In the genomic region with DNA sequence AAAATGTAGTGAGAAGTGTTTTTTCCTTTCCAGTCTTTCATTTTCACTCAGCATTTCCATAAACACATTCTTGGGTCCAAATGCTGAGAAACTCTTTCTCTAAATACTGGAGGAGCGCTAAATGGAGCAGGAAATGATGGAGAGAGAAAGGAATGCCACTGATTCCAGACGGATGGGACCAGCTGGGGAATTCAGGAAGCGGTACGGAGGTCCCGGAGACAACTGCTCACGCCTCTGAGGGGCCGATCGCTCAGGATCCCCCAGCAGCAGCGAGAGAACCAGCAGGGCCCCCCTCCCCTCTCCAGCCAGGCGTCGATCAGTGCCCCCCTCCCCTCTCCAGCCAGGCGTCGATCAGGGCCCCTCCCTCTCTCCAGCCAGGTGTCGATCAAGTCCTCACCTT, we compare ENCODE assay signal across 8 cellular contexts. TPM values are rescaled to one million over a fixed set of nuclear protein-coding genes. Genes with fewer than 3 reads are reported as not detected.
DNase-seq lines count a peak whose midpoint lies in the region; ATAC-seq, FAIRE-seq and TF ChIP-seq lines count a peak whose summit lies in the region.

No MANE protein-coding gene starts in this region.

- DNase-seq in A673 (ENCODE audit: low spot score) (peak; percentile 89), dedifferentiated amniotic fluid mesenchymal stem cell (ENCODE audit: extremely low spot score) (peak; percentile 89), lower lobe of right lung (peak; percentile 51), urothelium cell line (ENCODE audit: low spot score) (peak; percentile 85), NCI-H446 (lab: John Stamatoyannopoulos, UW) (no peak)
- DNase-seq in stimulated activated CD4-positive, alpha-beta T cell treated with anti-CD3 and anti-CD28 coated beads, Interleukin-2, amount 100 ng/mL, for 24 hours = no peak

- no peaks in the 10 kb centered on the region for H3K9me3 ChIP-seq in A673 (ENCODE audit: low read depth, low read length, poor library complexity, severe bottlenecking)
- H3K9me3 ChIP-seq in HUES64 (ENCODE audit: insufficient read depth, low read depth, low read length) = no peaks in the 10 kb centered on the region
- no peaks in the 10 kb centered on the region for H3K9me3 ChIP-seq in lower lobe of right lung

- peak overlapping the region; percentile 13 for H3K4me3 ChIP-seq in A673 (ENCODE audit: low read depth, low read length, poor library complexity, severe bottlenecking)
- peak overlapping the region; percentile 35 for H3K4me3 ChIP-seq in HUES64 (ENCODE audit: low read length)
- peak overlapping the region; percentile 21 for H3K4me3 ChIP-seq in lower lobe of right lung

- ATAC-seq in lower lobe of right lung = peak; percentile 49 to 70
- ATAC-seq in GM19324 (IDR thresholded peaks at IDR 0.05; ENCODE audit: low FRiP score, unreplicated experiment) = no peak

- intact Hi-C loops in A673 (cut with micrococcal nuclease; ENCODE audit: unreplicated experiment) = loop anchor here (10.0 kb wide), 1 partner anchor 54 kb away; no protein-coding TSS in a partner anchor
- intact Hi-C loops in lower lobe of right lung (cut with DNase I) = no loop called here

- BruUV-seq in A673 (replicated peaks; lab: Mats Ljungman, UMichigan) = no TSS peak

- H3K27ac ChIP-seq in A673 (ENCODE audit: low read depth, low read length, poor library complexity, severe bottlenecking) = peak overlapping the region; percentile 74
- peak overlapping the region; percentile 84 for H3K27ac ChIP-seq in HUES64 (ENCODE audit: low read depth, low read length)
- peak overlapping the region; percentile 64 for H3K27ac ChIP-seq in lower lobe of right lung

- no peak for FAIRE-seq in urothelium cell line (lab: Jason Lieb, UNC)

- WGBS in HUES64 = 4% methylated on average over 14 of the region's 14 CpGs

- H3K27me3 ChIP-seq in A673 (replicated peaks; ENCODE audit: insufficient read depth, low read depth, low read length, poor library complexity) (no peaks in the 10 kb centered on the region), HUES64 (ENCODE audit: insufficient read depth, low read length) (no peaks in the 10 kb centered on the region), lower lobe of right lung (ENCODE audit: low read depth) (no peaks in the 10 kb centered on the region)

- POLR2A ChIA-PET in A673 (lab: Charles Lee; ENCODE audit: low non-redundant PET) = no interaction called here

- TF ChIP-seq CTCF in A673 (conservative IDR thresholded peaks at IDR 0.05; ENCODE audit: low read depth, low read length) (no peak), lower lobe of right lung (IDR thresholded peaks at IDR 0.05) (no peak)

- H3K9ac ChIP-seq in HUES64 (ENCODE audit: low read depth, low read length) = peak overlapping the region; percentile 48; the same call in 1 of the 2 replicates

- H3K4me1 ChIP-seq in A673 (ENCODE audit: insufficient read depth, low read length, poor library complexity, severe bottlenecking) (peaks cover 49% of the 10 kb centered on the region), HUES64 (ENCODE audit: insufficient read depth, low read length) (peaks cover 21% of the 10 kb centered on the region), lower lobe of right lung (peaks cover 52% of the 10 kb centered on the region)

- H3K36me3 ChIP-seq in A673 (ENCODE audit: insufficient read depth, low read length, poor library complexity, severe bottlenecking) (no peaks in the 10 kb centered on the region), HUES64 (ENCODE audit: insufficient read depth, low read length) (no peaks in the 10 kb centered on the region), lower lobe of right lung (no peaks in the 10 kb centered on the region)

- CTCF ChIA-PET in A673 (lab: Charles Lee) = no interaction called here

RNA-seq across cellular contexts. Expression of a gene that starts 13.2 kb away (rescaled TPM):
- total RNA-seq in A673 (2021) = 22.1 and 24.1 TPM in 2 replicates
- 12.3 TPM for polyA plus RNA-seq in HUES64 (2013, experiment 1 of 2)
- polyA plus RNA-seq in HUES64 (2013, experiment 2 of 2) = 15.0 TPM
- total RNA-seq in lower lobe of right lung = 19.1 TPM

RNA-seq across cellular contexts. Expression of a gene that starts 59.9 kb away (rescaled TPM):
- total RNA-seq in A673 (2021) (not detected in 2 replicates), lower lobe of right lung (1.8 TPM)
- polyA plus RNA-seq in HUES64 (2013, experiment 1 of 2) = not detected
- polyA plus RNA-seq in HUES64 (2013, experiment 2 of 2) = not detected

Comparison
In these comparisons a context has a peak if more than half of its experiments do, and no peak if none do; other contexts are left out.
1. DNase-seq: peak in A673 (single experiment), dedifferentiated amniotic fluid mesenchymal stem cell (single experiment), lower lobe of right lung (single experiment) and urothelium cell line (single experiment); none in stimulated activated CD4-positive, alpha-beta T cell treated with anti-CD3 and anti-CD28 coated beads, Interleukin-2, amount 100 ng/mL, for 24 hours (0 of 2) and NCI-H446 (0 of 2).
2. Peak in every context shown above with its lines, with median percentiles within 50 percentile points of each other: H3K27ac ChIP-seq and H3K4me3 ChIP-seq.